11 cellular contexts compared by ENCODE assay signal in genomic region chr2:176685908-176686307, GRCh38.
"Had no signal": no experiment of that assay in that cellular context is flagged by ENCODE, and none has a peak within 500 bp of the region (broad histone marks: within the 10 kb centered on the region; RNA-seq: fewer than 3 reads in every experiment).

No MANE protein-coding gene starts in this region.

- H3K4me3 ChIP-seq: ascending aorta, breast epithelium, pancreas, tibial nerve had no signal

- DNase-seq: activated CD4-positive, alpha-beta T cell treated with anti-CD3 and anti-CD28 coated beads, Interleukin-2, amount 10 ng/mL, durations not matched to agents 7 days and 5 days; activated CD8-positive, alpha-beta memory T cell treated with anti-CD3 and anti-CD28 coated beads for 24 hours; activated naive CD4-positive, alpha-beta T cell; hypothalamus; pancreas; stimulated activated CD4-positive, alpha-beta T cell treated with anti-CD3 and anti-CD28 coated beads, Interleukin-2, amount 100 ng/mL, for 48 hours; stimulated activated naive B cell treated with anti-CD40 and anti-IgM and Interleukin-4, amounts not matched to agents 10 μg/mL and 1 μg/mL and 100 μg/mL, for 72 hours; substantia nigra had no signal

- H3K9me3 ChIP-seq: ascending aorta, breast epithelium, pancreas, tibial nerve had no signal

- ATAC-seq: pancreas; stimulated activated naive B cell treated with anti-CD40 and anti-IgM and Interleukin-4, amounts not matched to agents 10 μg/mL and 1 μg/mL and 100 μg/mL, for 72 hours had no signal

- H3K36me3 ChIP-seq: ascending aorta, breast epithelium, pancreas, tibial nerve had no signal

- H3K27me3 ChIP-seq: ascending aorta, breast epithelium, pancreas had no signal

- H3K4me1 ChIP-seq: breast epithelium, pancreas, tibial nerve had no signal

- H3K27ac ChIP-seq: ascending aorta, breast epithelium, pancreas, tibial nerve had no signal
